ENCODE assay signal across 7 cellular contexts in the genomic region with DNA sequence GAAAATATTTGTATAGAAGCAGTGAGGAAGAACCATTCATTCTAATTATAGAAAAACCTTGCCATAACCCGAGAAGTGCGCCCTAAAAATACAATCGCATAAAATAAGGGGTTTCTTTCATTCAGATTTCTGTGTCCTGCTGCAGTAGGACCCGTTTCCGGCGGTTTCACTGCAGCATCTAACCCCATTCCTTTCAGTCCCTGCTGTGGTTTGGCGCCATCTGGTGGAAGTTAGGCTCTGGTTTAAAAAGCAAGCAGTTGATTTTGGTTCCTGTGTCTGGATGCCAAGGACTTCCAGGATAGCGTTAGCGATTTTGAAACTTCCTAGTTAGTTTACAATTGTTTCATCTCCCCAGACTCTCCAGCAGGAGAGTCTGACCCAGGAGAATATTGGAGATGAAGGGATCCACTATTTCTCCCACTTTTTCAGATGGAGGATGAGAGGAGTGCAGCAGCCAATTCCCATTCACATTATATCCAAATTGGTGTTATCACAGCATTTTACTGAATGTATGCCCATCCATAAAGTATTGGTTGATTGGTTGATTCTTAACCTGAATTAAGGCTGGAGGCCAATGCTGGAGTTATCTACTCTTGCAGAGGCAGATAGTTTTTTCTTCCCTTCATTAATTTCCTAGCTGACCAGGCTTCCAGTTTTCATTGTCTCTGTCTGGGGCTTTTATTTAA.
DNase-seq lines count a peak whose midpoint lies in the region; ATAC-seq and TF ChIP-seq lines count a peak whose summit lies in the region.

No MANE protein-coding gene starts in this region.

- H3K4me3 ChIP-seq in ascending aorta (peak overlapping the region in 1 of 2 donors; percentile 17), gastrocnemius medialis (peak overlapping the region in 2 of 4 donors; percentile 19 to 24)

- intact Hi-C loops in ascending aorta (cut with DNase I), result loop anchor here (1.0 to 5.0 kb wide), 3 partner anchors 130 to 528 kb away; partner anchors contain the start of gene CACNA2D1
- intact Hi-C loops in gastrocnemius medialis (cut with DNase I; ENCODE audit: low total_unique reads), result loop anchor here (1.0 to 10.0 kb wide), 4 partner anchors 338 to 1078 kb away; no protein-coding TSS in a partner anchor

- in situ Hi-C loops in gastrocnemius medialis (cut with MboI; ENCODE audit: low sequenced_read_pairs in 4 of 4), result loop anchor here in 3 of 4 donors (5.0 to 10.0 kb wide), 3 partner anchors 335 to 530 kb away; no protein-coding TSS in a partner anchor

- H3K4me1 ChIP-seq in ascending aorta (no peaks in the 10 kb centered on the region), gastrocnemius medialis (peaks cover 0 to 11% of the 10 kb centered on the region in 2 donors)

- H3K27ac ChIP-seq in ascending aorta (no peak overlapping the region), gastrocnemius medialis (no peak overlapping the region)

- H3K36me3 ChIP-seq in ascending aorta (no peaks in the 10 kb centered on the region), gastrocnemius medialis (no peaks in the 10 kb centered on the region)

- DNase-seq in NCI-H1436 (lab: John Stamatoyannopoulos, UW) (peak; percentile 93), T-helper 1 cell (peak in 3 of 5 donors; percentile 12 to 34 (median 32)), ascending aorta (ENCODE audit: low spot score in 2 of 2) (peak; percentile 14 to 88), hepatic stellate cell (ENCODE audit: low spot score) (peak; percentile 80), gastrocnemius medialis (peak; percentile 61 to 74)

- H3K9me3 ChIP-seq in ascending aorta (no peaks in the 10 kb centered on the region), gastrocnemius medialis (no peaks in the 10 kb centered on the region)

- H3K27me3 ChIP-seq in ascending aorta (no peaks in the 10 kb centered on the region), gastrocnemius medialis (no peaks in the 10 kb centered on the region)

- no peak for TF ChIP-seq POLR2A in gastrocnemius medialis (IDR thresholded peaks at IDR 0.05)

- TF ChIP-seq CTCF in ascending aorta (IDR thresholded peaks at IDR 0.05), result peak; percentile 58 to 90 (median 85)
- peak; percentile 83 to 94 (median 87) for TF ChIP-seq CTCF in gastrocnemius medialis (IDR thresholded peaks at IDR 0.05 in 4 of 5, conservative IDR thresholded peaks at IDR 0.05 in 1 of 5)

- ATAC-seq in GM18498 (IDR thresholded peaks at IDR 0.05; ENCODE audit: unreplicated experiment) (peak; percentile 89), HG02840 (IDR thresholded peaks at IDR 0.05; ENCODE audit: low FRiP score, unreplicated experiment) (peak; percentile 84), gastrocnemius medialis (peak; percentile 88 to 93)

Comparison
In these comparisons a context has a peak if more than half of its experiments do, and no peak if none do; other contexts are left out.
1. DNase-seq: peak in every context shown above with its lines; median percentile 93 in NCI-H1436; 80 in hepatic stellate cell; 68 in gastrocnemius medialis; 51 in ascending aorta; 32 in T-helper 1 cell.